In genomic region chr12:130752037-130752436, GRCh38 we compare ENCODE assay signal across 4 cellular contexts. TPM values are rescaled to one million over a fixed set of nuclear protein-coding genes. Genes with fewer than 3 reads are reported as not detected.
"Had no signal": no experiment of that assay in that cellular context is flagged by ENCODE, and none has a peak within 500 bp of the region (broad histone marks: within the 10 kb centered on the region; RNA-seq: fewer than 3 reads in every experiment).

No MANE protein-coding gene starts in this region.

RNA-seq across cellular contexts. Expression of gene RIMBP2, which starts 35.9 kb away (rescaled TPM):
- total RNA-seq: dermis microvascular lymphatic vessel endothelial cell, glomerular endothelial cell, lung microvascular endothelial cell, mononuclear cell had no signal
